Comparison of ENCODE assay signal across 8 cellular contexts in genomic region chr14:67241416-67242362, GRCh38. TPM values are rescaled to one million over a fixed set of nuclear protein-coding genes. Genes with fewer than 3 reads are reported as not detected.
A peak's percentile ranks its signal among the peaks of the same experiment; 100 is the strongest.
DNase-seq lines count a peak whose midpoint lies in the region; TF ChIP-seq lines count a peak whose summit lies in the region.

PALS1 (plus strand) TSS chr14:67241435; CDS start chr14:67279171, 37,736 bp downstream.

- peaks cover 5% of the 10 kb centered on the region for H3K27me3 ChIP-seq in H7 (ENCODE audit: control insufficient read depth, insufficient read depth, low read length)
- H3K27me3 ChIP-seq in esophagus (ENCODE audit: control insufficient read depth in 1 of 2, insufficient read depth in 2 of 2, low read length in 2 of 2), result no peaks in the 10 kb centered on the region
- no peaks in the 10 kb centered on the region for H3K27me3 ChIP-seq in mononuclear cell (ENCODE audit: insufficient read depth, low read length)
- no peaks in the 10 kb centered on the region for H3K27me3 ChIP-seq in subcutaneous abdominal adipose tissue (ENCODE audit: control insufficient read depth in 5 of 5, insufficient read depth in 4 of 5, low read length in 5 of 5)

- DNase-seq in SKM-1 (lab: John Stamatoyannopoulos, UW; ENCODE audit: unreplicated experiment) (peak; percentile 2), SKM-1 treated with dmso at 0.1 percent for 144 hours (lab: John Stamatoyannopoulos, UW; ENCODE audit: unreplicated experiment) (no peak), H7 (peak; percentile 88), Kasumi-1 (lab: John Stamatoyannopoulos, UW) (peak; percentile 46 to 56)

- H3K4me1 ChIP-seq in esophagus (ENCODE audit: control insufficient read depth in 2 of 2, insufficient read depth in 2 of 2, low read length in 1 of 2) (peaks cover 0 to 3% of the 10 kb centered on the region in 2 donors), mononuclear cell (ENCODE audit: insufficient read depth, low read length) (peaks cover 9% of the 10 kb centered on the region), subcutaneous abdominal adipose tissue (ENCODE audit: control insufficient read depth in 5 of 5, insufficient read depth in 5 of 5, low read length in 5 of 5) (peaks cover 0 to 24% (median 16%) of the 10 kb centered on the region in 5 donors)

- 0% methylated on average over 61 to 67 of the region's 67 CpGs for WGBS in esophagus, 2 donors

- peak within 1 kb of the TSS; percentile 60 to 97 (median 96) for H3K9ac ChIP-seq in subcutaneous abdominal adipose tissue (ENCODE audit: low read length in 5 of 5)

- H3K4me3 ChIP-seq in H7 (ENCODE audit: insufficient read depth, low read depth, low read length) (peak within 1 kb of the TSS; percentile 94), WI38 (ENCODE audit: low read depth, low read length) (peak within 1 kb of the TSS; percentile 83), esophagus (ENCODE audit: low read depth in 1 of 2, low read length in 2 of 2) (peak within 1 kb of the TSS; percentile 92 to 96), mononuclear cell (ENCODE audit: low read length) (peak within 1 kb of the TSS; percentile 72), subcutaneous abdominal adipose tissue (ENCODE audit: low read depth in 1 of 5, low read length in 5 of 5) (peak within 1 kb of the TSS; percentile 81 to 95 (median 91))

- H3K27ac ChIP-seq in esophagus (ENCODE audit: low read depth in 2 of 2, low read length in 1 of 2) (peak within 1 kb of the TSS; percentile 100), subcutaneous abdominal adipose tissue (ENCODE audit: low read depth, low read length) (peak within 1 kb of the TSS; percentile 94)

- no peaks in the 10 kb centered on the region for H3K9me3 ChIP-seq in esophagus (ENCODE audit: control insufficient read depth in 2 of 2, insufficient read depth in 1 of 2, low read depth in 1 of 2, low read length in 1 of 2)
- H3K9me3 ChIP-seq in mononuclear cell (ENCODE audit: low read depth, low read length), result no peaks in the 10 kb centered on the region
- H3K9me3 ChIP-seq in subcutaneous abdominal adipose tissue (ENCODE audit: control insufficient read depth in 5 of 5, low read length in 5 of 5), result no peaks in the 10 kb centered on the region

- no peak for TF ChIP-seq CTCF in WI38 (IDR thresholded peaks at IDR 0.05; ENCODE audit: low read depth, low read length)

- H3K36me3 ChIP-seq in H7 (replicated peaks; ENCODE audit: control insufficient read depth, insufficient read depth, low read length) (no peaks in the 10 kb centered on the region), esophagus (ENCODE audit: control insufficient read depth in 2 of 2, insufficient read depth in 2 of 2, low read length in 1 of 2) (no peaks in the 10 kb centered on the region), subcutaneous abdominal adipose tissue (ENCODE audit: control insufficient read depth in 5 of 5, insufficient read depth in 5 of 5, low read length in 5 of 5) (no peaks in the 10 kb centered on the region)

RNA-seq across cellular contexts. Expression of gene PALS1, which starts in this region (rescaled TPM):
- total RNA-seq in H7 (2014; rRNA removed; shearing (Covaris generic)), result 12.1 and 15.6 TPM in 2 replicates
- polyA plus RNA-seq in esophagus, result 1 to 10 TPM; 6.9 to 9.0 TPM
- 14.4 TPM for total RNA-seq in mononuclear cell
